26 cellular contexts compared by ENCODE assay signal in the genomic region with DNA sequence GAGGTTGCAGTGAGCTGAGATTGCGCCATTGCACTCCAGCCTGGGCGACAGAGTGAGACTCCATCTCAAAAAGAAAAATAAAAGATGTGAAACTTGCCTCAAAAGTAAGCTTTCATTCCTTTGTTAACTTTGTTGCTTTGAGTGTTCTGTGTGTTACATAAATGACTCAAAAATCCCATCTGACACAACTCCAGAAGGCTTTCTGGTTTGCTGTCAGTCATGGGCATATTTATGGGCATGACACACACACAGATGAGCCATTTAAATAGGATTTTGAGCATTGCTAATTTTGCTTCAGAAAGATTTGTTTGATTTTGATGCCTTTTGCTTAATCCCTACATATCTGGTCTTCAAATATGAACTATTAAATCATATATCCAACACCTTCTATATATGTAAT.
"Had no signal": no experiment of that assay in that cellular context is flagged by ENCODE, and none has a peak within 500 bp of the region (broad histone marks: within the 10 kb centered on the region; RNA-seq: fewer than 3 reads in every experiment).

No MANE protein-coding gene starts in this region.

- H3K4me3 Mint-ChIP-seq: activated T-cell treated with anti-CD3 and anti-CD28 coated beads, Interleukin-2, amount 50 U/mL, for 72 hours; brain; natural killer cell treated with Interleukin-12 subunit alpha and Interleukin-12 subunit beta and Interleukin-15 and Interleukin-18, amount 100 ng/mL, for 72 hours; T-helper 17 cell; WTC11 had no signal

- H3K27me3 ChIP-seq: cardiac muscle cell, colonic mucosa, heart right ventricle, right atrium auricular region, tibial nerve had no signal

- DNase-seq: activated CD4-positive, alpha-beta T cell treated with anti-CD3 and anti-CD28 coated beads for 1 hour; activated CD4-positive, alpha-beta T cell treated with anti-CD3 and anti-CD28 coated beads, Interleukin-2, amount 50 U/mL, for 1 hour; activated naive CD4-positive, alpha-beta T cell; activated T-cell treated with anti-CD3 and anti-CD28 coated beads for 4 hours; activated T-cell treated with anti-CD3 and anti-CD28 coated beads, Interleukin-2, amount 50 U/mL, for 72 hours; aorta; cerebellar nuclear complex; colonic mucosa; effector CD8-positive, alpha-beta T cell; heart right ventricle; lower lobe of right lung; mesendoderm; mucosa of descending colon; stimulated activated CD4-positive, alpha-beta T cell treated with anti-CD3 and anti-CD28 coated beads, Interleukin-15, amount 100 ng/mL, for 24 hours; stimulated activated CD4-positive, alpha-beta T cell treated with anti-CD3 and anti-CD28 coated beads, Interleukin-2, amount 100 ng/mL, for 24 hours; stimulated activated naive CD4-positive, alpha-beta T cell; T-helper 17 cell; T1000 had no signal

- ATAC-seq: heart right ventricle; left lobe of liver; lower lobe of right lung; mucosa of descending colon; natural killer cell treated with Interleukin-12 subunit alpha and Interleukin-12 subunit beta and Interleukin-15 and Interleukin-18, amount 100 ng/mL, for 72 hours; T-helper 17 cell; WTC11 had no signal

- H3K9me3 ChIP-seq: colonic mucosa, heart right ventricle, lower lobe of right lung, mucosa of descending colon, right atrium auricular region, tibial nerve had no signal

- H3K36me3 ChIP-seq: colonic mucosa, heart right ventricle, lower lobe of right lung, right atrium auricular region, tibial nerve had no signal

- H3K9me3 Mint-ChIP-seq: activated naive CD4-positive, alpha-beta T cell treated with anti-CD3 and anti-CD28 coated beads, Interleukin-2, amount 50 U/mL, for 72 hours; activated T-cell treated with anti-CD3 and anti-CD28 coated beads, Interleukin-2, amount 50 U/mL, for 72 hours; brain; natural killer cell treated with Interleukin-12 subunit alpha and Interleukin-12 subunit beta and Interleukin-15 and Interleukin-18, amount 100 ng/mL, for 72 hours; WTC11 had no signal

- H3K36me3 Mint-ChIP-seq: activated naive CD4-positive, alpha-beta T cell treated with anti-CD3 and anti-CD28 coated beads, Interleukin-2, amount 50 U/mL, for 72 hours; brain; natural killer cell treated with Interleukin-12 subunit alpha and Interleukin-12 subunit beta and Interleukin-15 and Interleukin-18, amount 100 ng/mL, for 72 hours; WTC11 had no signal

- H3K4me3 ChIP-seq: cardiac muscle cell, colonic mucosa, heart right ventricle, lower lobe of right lung, mucosa of descending colon, right atrium auricular region, tibial nerve had no signal

- H3K27ac ChIP-seq: cardiac muscle cell, colonic mucosa, heart right ventricle, lower lobe of right lung, right atrium auricular region, tibial nerve had no signal

- H3K4me1 Mint-ChIP-seq: brain had no signal

- H3K27ac Mint-ChIP-seq: activated naive CD4-positive, alpha-beta T cell treated with anti-CD3 and anti-CD28 coated beads, Interleukin-2, amount 50 U/mL, for 72 hours; activated T-cell treated with anti-CD3 and anti-CD28 coated beads, Interleukin-2, amount 50 U/mL, for 72 hours; brain; natural killer cell treated with Interleukin-12 subunit alpha and Interleukin-12 subunit beta and Interleukin-15 and Interleukin-18, amount 100 ng/mL, for 72 hours; T-helper 17 cell; WTC11 had no signal
